10 cellular contexts compared by ENCODE assay signal in genomic region chr4:169099775-169100180, GRCh38.
DNase-seq lines count a peak whose midpoint lies in the region; ATAC-seq and TF ChIP-seq lines count a peak whose summit lies in the region.
"Had no signal": no experiment of that assay in that cellular context is flagged by ENCODE, and none has a peak within 500 bp of the region (broad histone marks: within the 10 kb centered on the region; RNA-seq: fewer than 3 reads in every experiment).

No MANE protein-coding gene starts in this region.

- CTCF ChIA-PET in HEK293 (lab: Yijun Ruan, JAX) = no interaction called here
- CTCF ChIA-PET in activated B cell treated with CpG ODN at 0.5 μM for 24 hours (lab: Charles Lee) = no interaction called here

- H3K4me1 Mint-ChIP-seq in activated B cell treated with CpG ODN at 0.5 μM for 24 hours = peaks cover 34% of the 10 kb centered on the region
- peaks cover 26% of the 10 kb centered on the region for H3K4me1 Mint-ChIP-seq in type B pancreatic cell (ENCODE audit: unreplicated experiment)

- TF ChIP-seq CTCF in GM13976 (IDR thresholded peaks at IDR 0.05; ENCODE audit: borderline replicate concordance, control extremely low read depth, extremely low read depth, insufficient read depth, missing control alignments) (no peak), HEK293 (tag by site-specific recombination; IDR thresholded peaks at IDR 0.05) (no peak), activated B cell treated with CpG ODN at 0.5 μM for 24 hours (IDR thresholded peaks at IDR 0.05) (no peak), type B pancreatic cell (conservative IDR thresholded peaks at IDR 0.05) (no peak)

- ATAC-seq in activated B cell treated with CpG ODN at 0.5 μM for 24 hours (ENCODE audit: low read depth) = peak; percentile 6

- intact Hi-C loops in activated B cell treated with CpG ODN at 0.5 μM for 24 hours (cut with micrococcal nuclease) (loop anchor here (5.0 kb wide), 1 partner anchor 173 kb away; the partner anchor contains the start of gene SH3RF1), head of caudate nucleus (cut with DNase I) (no loop called here)

- H3K36me3 ChIP-seq in HEK293 (ENCODE audit: control insufficient read depth in 2 of 2, insufficient read depth in 1 of 2, low read length in 2 of 2) = peaks cover 0 to 42% of the 10 kb centered on the region in 2 experiments; a peak in 1 of 3 replicates

- POLR2A ChIA-PET in HEK293 (lab: Yijun Ruan, JAX) = no interaction called here
- POLR2A ChIA-PET in activated B cell treated with CpG ODN at 0.5 μM for 24 hours (lab: Charles Lee) = no interaction called here

- no peaks in the 10 kb centered on the region for H3K9me3 ChIP-seq in HEK293 (ENCODE audit: control insufficient read depth, insufficient read depth, low read depth, low read length)

- no peaks in the 10 kb centered on the region for H3K27me3 Mint-ChIP-seq in activated B cell treated with CpG ODN at 0.5 μM for 24 hours
- no peaks in the 10 kb centered on the region for H3K27me3 Mint-ChIP-seq in type B pancreatic cell

- H3K4me1 ChIP-seq in HEK293 (ENCODE audit: control insufficient read depth, insufficient read depth, low read length) = no peaks in the 10 kb centered on the region

- in situ Hi-C loops in GM13976 (cut with MboI; ENCODE audit: low sequenced_read_pairs, unreplicated experiment) = no loop called here

- H3K36me3 Mint-ChIP-seq in activated B cell treated with CpG ODN at 0.5 μM for 24 hours (ENCODE audit: low read depth) (peaks cover 6% of the 10 kb centered on the region), type B pancreatic cell (peaks cover 55% of the 10 kb centered on the region)

- H3K27ac ChIP-seq in HEK293 (ENCODE audit: extremely low read depth, low read depth, low read length) = no peak overlapping the region

- H3K27ac Mint-ChIP-seq in activated B cell treated with CpG ODN at 0.5 μM for 24 hours (no peak overlapping the region), type B pancreatic cell (no peak overlapping the region)

- no peaks in the 10 kb centered on the region for H3K9me3 Mint-ChIP-seq in activated B cell treated with CpG ODN at 0.5 μM for 24 hours
- peaks cover 4% of the 10 kb centered on the region for H3K9me3 Mint-ChIP-seq in type B pancreatic cell

- H3K4me3 Mint-ChIP-seq in activated B cell treated with CpG ODN at 0.5 μM for 24 hours (no peak overlapping the region), type B pancreatic cell (no peak overlapping the region)

- no peak overlapping the region for H3K4me3 ChIP-seq in HEK293 (ENCODE audit: low read depth, low read length)

- peak; percentile 28 for DNase-seq in GM13976 (ENCODE audit: low spot score)
- no peak for DNase-seq in activated B cell treated with CpG ODN at 0.5 μM for 24 hours
- DNase-seq in myocyte (ENCODE audit: low read depth) = peak; percentile 36
- no peak for DNase-seq in globus pallidus (ENCODE audit: low spot score)
- DNase-seq in head of caudate nucleus = no peak
- DNase-seq in amygdala (lab: John Stamatoyannopoulos, UW) = no peak
- DNase-seq in type B pancreatic cell (ENCODE audit: extremely low spot score, unreplicated experiment) = no peak
- DNase-seq: erythroblast, GDM1 had no signal

TF ChIP-seq in HEK293, 187 proteins besides CTCF, POLR2A, EP300 and RAD21:
- TF ChIP-seq, protein P1, sequence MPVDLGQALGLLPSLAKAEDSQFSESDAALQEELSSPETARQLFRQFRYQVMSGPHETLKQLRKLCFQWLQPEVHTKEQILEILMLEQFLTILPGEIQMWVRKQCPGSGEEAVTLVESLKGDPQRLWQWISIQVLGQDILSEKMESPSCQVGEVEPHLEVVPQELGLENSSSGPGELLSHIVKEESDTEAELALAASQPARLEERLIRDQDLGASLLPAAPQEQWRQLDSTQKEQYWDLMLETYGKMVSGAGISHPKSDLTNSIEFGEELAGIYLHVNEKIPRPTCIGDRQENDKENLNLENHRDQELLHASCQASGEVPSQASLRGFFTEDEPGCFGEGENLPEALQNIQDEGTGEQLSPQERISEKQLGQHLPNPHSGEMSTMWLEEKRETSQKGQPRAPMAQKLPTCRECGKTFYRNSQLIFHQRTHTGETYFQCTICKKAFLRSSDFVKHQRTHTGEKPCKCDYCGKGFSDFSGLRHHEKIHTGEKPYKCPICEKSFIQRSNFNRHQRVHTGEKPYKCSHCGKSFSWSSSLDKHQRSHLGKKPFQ (tag by site-specific recombination; IDR thresholded peaks at IDR 0.05) = no peak
- TF ChIP-seq ZBTB20 (tag by site-specific recombination; IDR thresholded peaks at IDR 0.05) (no peak), GLIS1 (tag by site-specific recombination; IDR thresholded peaks at IDR 0.05) (0 out of 2 replicates have a peak, but pooled peaks have one; percentile 23)
TF ChIP-seq in HEK293: peak in this region for 1.

Comparison
In these comparisons a context has a peak if more than half of its experiments do, and no peak if none do; other contexts are left out.
1. DNase-seq: peak in GM13976 (single experiment) and myocyte (single experiment); none in activated B cell treated with CpG ODN at 0.5 μM for 24 hours (single experiment), globus pallidus (single experiment), head of caudate nucleus (0 of 42), amygdala (0 of 56) and type B pancreatic cell (single experiment).